Comparison of ENCODE assay signal across 15 cellular contexts in the genomic region with DNA sequence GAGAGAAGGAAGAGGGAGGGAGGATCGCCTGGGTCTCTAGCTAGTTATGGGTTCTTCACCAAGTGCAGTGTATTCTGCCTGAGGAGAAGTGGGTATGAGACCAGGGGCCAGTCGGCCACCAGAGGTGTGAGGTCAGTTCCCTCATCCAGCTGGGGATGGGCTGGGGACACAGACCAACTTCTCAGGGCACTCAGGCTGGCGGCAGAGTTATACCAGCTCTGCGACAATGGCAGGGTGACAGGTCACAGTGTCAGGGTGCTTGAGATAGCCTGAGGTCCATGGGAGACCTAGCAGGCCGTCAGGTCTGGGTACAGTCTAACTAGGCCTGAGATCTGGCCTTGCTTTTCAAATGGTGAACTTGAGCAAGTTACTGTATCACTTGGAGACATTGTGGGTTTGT. TPM values are rescaled to one million over a fixed set of nuclear protein-coding genes. Genes with fewer than 3 reads are reported as not detected.
A peak's percentile ranks its signal among the peaks of the same experiment; 100 is the strongest.
DNase-seq lines count a peak whose midpoint lies in the region; ATAC-seq, FAIRE-seq and TF ChIP-seq lines count a peak whose summit lies in the region.
"Had no signal": no experiment of that assay in that cellular context is flagged by ENCODE, and none has a peak within 500 bp of the region (broad histone marks: within the 10 kb centered on the region; RNA-seq: fewer than 3 reads in every experiment).

No MANE protein-coding gene starts in this region.

- H3K79me2 ChIP-seq in H1 (ENCODE audit: control insufficient read depth in 1 of 2, insufficient read depth in 2 of 2, low read length in 2 of 2) = no peaks in the 10 kb centered on the region

- no peak overlapping the region for H3K23ac ChIP-seq in H1 (ENCODE audit: insufficient read length)

- no peaks in the 10 kb centered on the region for H3K36me3 ChIP-seq in left ventricle myocardium inferior
- no peaks in the 10 kb centered on the region for H3K36me3 ChIP-seq in right atrium auricular region
- no peaks in the 10 kb centered on the region for H3K36me3 ChIP-seq in H1 (ENCODE audit: control insufficient read depth in 2 of 4, insufficient read depth in 4 of 4, low read length in 3 of 4)
- H3K36me3 ChIP-seq: HAP-1 had no signal

- no peak overlapping the region for H3K18ac ChIP-seq in H1 (ENCODE audit: extremely low read depth, low read length)

- no peaks in the 10 kb centered on the region for H3K79me1 ChIP-seq in H1 (ENCODE audit: low read depth, low read length)

- no peak overlapping the region for H3K4ac ChIP-seq in H1 (replicated peaks; ENCODE audit: insufficient read length, low read depth, low read length)

- no peak for TF ChIP-seq RAD21 in H1 (IDR thresholded peaks at IDR 0.05 in 1 of 2, conservative IDR thresholded peaks at IDR 0.05 in 1 of 2; ENCODE audit: low read depth in 2 of 2, low read length in 2 of 2)

- no peak overlapping the region for H3K4me2 ChIP-seq in H1 (ENCODE audit: insufficient read depth in 1 of 2, low read depth in 2 of 2, low read length in 2 of 2)

- POLR2A ChIA-PET in H1 (lab: Charles Lee; ENCODE audit: partially characterized antibody) = no interaction called here

- H4K8ac ChIP-seq in H1 (ENCODE audit: extremely low read depth, insufficient read depth, low read length) = no peak overlapping the region

- no peak overlapping the region for H2BK20ac ChIP-seq in H1 (ENCODE audit: low read length)

- H3K9ac ChIP-seq in H1 (replicated peaks in 1 of 4; ENCODE audit: extremely low read depth in 1 of 4, low read depth in 3 of 4, low read length in 3 of 4) = no peak overlapping the region
- H3K9ac ChIP-seq: BLaER1 treated with 17β-estradiol and CSF1 and Interleukin-3, amounts not matched to agents 10 nM and 100 nM had no signal

- TF ChIP-seq CTCF in left ventricle myocardium inferior (IDR thresholded peaks at IDR 0.05; ENCODE audit: borderline replicate concordance) (no peak), right atrium auricular region (IDR thresholded peaks at IDR 0.05) (no peak), H1 (IDR thresholded peaks at IDR 0.05; ENCODE audit: control extremely low read depth in 1 of 3, insufficient read depth in 1 of 3, low read depth in 1 of 3, low read length in 3 of 3) (no peak)

- H3K23me2 ChIP-seq in H1 (ENCODE audit: low read depth, low read length) = no peaks in the 10 kb centered on the region

- ATAC-seq in sciatic nerve = no peak

- CTCF ChIA-PET in H1 (lab: Charles Lee; ENCODE audit: partially characterized antibody) = interaction anchor here (0.9 to 3.7 kb wide), 4 partner anchors 10 to 200 kb away, joined by 3 to 13 read pairs (median 5); no protein-coding TSS in a partner anchor

- peak; percentile 12 for DNase-seq in left ventricle myocardium inferior
- no peak for DNase-seq in right atrium auricular region (ENCODE audit: low spot score)
- DNase-seq in H1 (ENCODE audit: low read depth in 1 of 2, low spot score in 2 of 2) = no peak
- DNase-seq in sciatic nerve (ENCODE audit: low spot score) = peak; percentile 19
- DNase-seq in SIG-M5 treated with dmso at 0.1 percent for 504 hours (lab: John Stamatoyannopoulos, UW; ENCODE audit: unreplicated experiment) = no peak
- no peak for DNase-seq in SK-N-DZ (ENCODE audit: low spot score)
- no peak for DNase-seq in RKO (ENCODE audit: low spot score)
- DNase-seq: ACHN; CD4-positive, CD25-positive, alpha-beta regulatory T cell; DMS53; GF-D8; GOT3 had no signal

- H4K20me1 ChIP-seq in H1 (replicated peaks in 1 of 2; ENCODE audit: control insufficient read depth in 1 of 2, insufficient read depth in 2 of 2, low read length in 2 of 2) = peaks cover 0 to 2% of the 10 kb centered on the region in 2 experiments

- H2BK5ac ChIP-seq in H1 (ENCODE audit: low read depth, low read length) = peak overlapping the region; percentile 35; the same call in 1 of the 2 replicates

- H3K27me3 ChIP-seq in left ventricle myocardium inferior (ENCODE audit: low read depth) (no peaks in the 10 kb centered on the region), right atrium auricular region (no peaks in the 10 kb centered on the region), H1 (replicated peaks in 1 of 4; ENCODE audit: control insufficient read depth in 3 of 4, extremely low read depth in 1 of 4, insufficient read depth in 3 of 4, low read length in 3 of 4) (no peaks in the 10 kb centered on the region)

- no peak overlapping the region for H3K56ac ChIP-seq in H1 (replicated peaks; ENCODE audit: insufficient read length, low read depth, low read length)

- no peaks in the 10 kb centered on the region for H3K9me3 ChIP-seq in left ventricle myocardium inferior (replicated peaks)
- no peaks in the 10 kb centered on the region for H3K9me3 ChIP-seq in right atrium auricular region
- H3K9me3 ChIP-seq in H1 (ENCODE audit: insufficient read depth in 2 of 2, low read depth in 1 of 2, low read length in 1 of 2) = no peaks in the 10 kb centered on the region
- H3K9me3 ChIP-seq: BLaER1 treated with 17β-estradiol and CSF1 and Interleukin-3, amounts not matched to agents 10 nM and 100 nM; HAP-1 had no signal

- H3K14ac ChIP-seq in H1 (ENCODE audit: insufficient read length) = no peak overlapping the region

- H3K4me3 ChIP-seq in left ventricle myocardium inferior (no peak overlapping the region), right atrium auricular region (no peak overlapping the region), H1 (ENCODE audit: extremely low read depth in 1 of 4, insufficient read depth in 2 of 4, low read depth in 3 of 4, low read length in 4 of 4) (no peak overlapping the region)
- H3K4me3 ChIP-seq: BLaER1 treated with 17β-estradiol and CSF1 and Interleukin-3, amounts not matched to agents 10 nM and 100 nM; HAP-1 had no signal

- H3K27ac ChIP-seq in left ventricle myocardium inferior (replicated peaks) (no peak overlapping the region), right atrium auricular region (no peak overlapping the region), H1 (ENCODE audit: low read depth, low read length) (no peak overlapping the region)
- H3K27ac ChIP-seq: BLaER1 treated with 17β-estradiol and CSF1 and Interleukin-3, amounts not matched to agents 10 nM and 100 nM had no signal

- TF ChIP-seq POLR2A in H1 (IDR thresholded peaks at IDR 0.05; ENCODE audit: control extremely low read depth in 1 of 2, low read depth in 2 of 2, low read length in 2 of 2) = no peak

- WGBS in H1 (ENCODE audit: extremely low coverage in 1 of 2, insufficient coverage in 1 of 2, insufficient read length in 1 of 2, insufficient replicate concordance in 2 of 2, low coverage in 1 of 2, low lambda C conversion rate in 2 of 2, missing lambda C conversion rate in 1 of 2), 2 experiments = 87% methylated on average over 4 of the region's 5 CpGs; no CpG with 5 or more reads in 1 of the 2 experiments

- no peak overlapping the region for H2BK12ac ChIP-seq in H1 (ENCODE audit: low read depth, low read length)

- no peak overlapping the region for H4K91ac ChIP-seq in H1 (replicated peaks; ENCODE audit: insufficient read length, low read length)

- no peak overlapping the region for H2BK120ac ChIP-seq in H1 (replicated peaks; ENCODE audit: low read depth, low read length)

- H2AFZ ChIP-seq in H1 (ENCODE audit: low read length) = no peak overlapping the region

- no peak overlapping the region for H2BK15ac ChIP-seq in H1 (ENCODE audit: low read length)

- intact Hi-C loops in left ventricle myocardium inferior (cut with micrococcal nuclease) = no loop called here
- intact Hi-C loops in sciatic nerve (cut with DNase I) = no loop called here

- no peak overlapping the region for H2AK5ac ChIP-seq in H1 (ENCODE audit: low read depth, low read length)

- H4K5ac ChIP-seq in H1 (ENCODE audit: insufficient read length, low read depth, low read length) = no peak overlapping the region

- no peak for FAIRE-seq in H1 (lab: Jason Lieb, UNC)
- FAIRE-seq: GM19239 had no signal

- TF ChIP-seq EP300 in H1 (IDR thresholded peaks at IDR 0.05; ENCODE audit: borderline replicate concordance in 1 of 2, low read depth in 2 of 2, low read length in 2 of 2) = no peak

- H3K4me1 ChIP-seq in left ventricle myocardium inferior (peaks cover 14% of the 10 kb centered on the region), right atrium auricular region (peaks cover 0 to 13% of the 10 kb centered on the region in 2 donors), H1 (replicated peaks in 1 of 4; ENCODE audit: control insufficient read depth in 3 of 4, insufficient read depth in 4 of 4, low read length in 3 of 4) (no peaks in the 10 kb centered on the region)
- H3K4me1 ChIP-seq: HAP-1 had no signal

TF ChIP-seq in H1, 55 proteins besides CTCF, POLR2A, EP300 and RAD21 (continues in another document):
- TF ChIP-seq JUND (IDR thresholded peaks at IDR 0.05; ENCODE audit: low read length) (no peak), CREB1 (IDR thresholded peaks at IDR 0.05) (no peak), SIRT6 (IDR thresholded peaks at IDR 0.05; ENCODE audit: low read length) (no peak), GABPA (IDR thresholded peaks at IDR 0.05; ENCODE audit: borderline replicate concordance, insufficient read depth, low read length) (no peak), SIX5 (IDR thresholded peaks at IDR 0.05; ENCODE audit: low read depth, low read length) (no peak)
- TF ChIP-seq, protein P1, sequence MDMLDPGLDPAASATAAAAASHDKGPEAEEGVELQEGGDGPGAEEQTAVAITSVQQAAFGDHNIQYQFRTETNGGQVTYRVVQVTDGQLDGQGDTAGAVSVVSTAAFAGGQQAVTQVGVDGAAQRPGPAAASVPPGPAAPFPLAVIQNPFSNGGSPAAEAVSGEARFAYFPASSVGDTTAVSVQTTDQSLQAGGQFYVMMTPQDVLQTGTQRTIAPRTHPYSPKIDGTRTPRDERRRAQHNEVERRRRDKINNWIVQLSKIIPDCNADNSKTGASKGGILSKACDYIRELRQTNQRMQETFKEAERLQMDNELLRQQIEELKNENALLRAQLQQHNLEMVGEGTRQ (IDR thresholded peaks at IDR 0.05; ENCODE audit: low read length) = no peak
- TF ChIP-seq, protein P2, sequence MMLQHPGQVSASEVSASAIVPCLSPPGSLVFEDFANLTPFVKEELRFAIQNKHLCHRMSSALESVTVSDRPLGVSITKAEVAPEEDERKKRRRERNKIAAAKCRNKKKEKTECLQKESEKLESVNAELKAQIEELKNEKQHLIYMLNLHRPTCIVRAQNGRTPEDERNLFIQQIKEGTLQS (IDR thresholded peaks at IDR 0.05; ENCODE audit: insufficient read depth, low read depth, low read length) = no peak

RNA-seq across cellular contexts. Expression of a gene that starts 31.4 kb away (rescaled TPM):
- total RNA-seq in left ventricle myocardium inferior (26.4 TPM), right atrium auricular region (10 to 100 TPM; 22.9 to 23.3 TPM), sciatic nerve (35.9 TPM)
- 47.5 and 50.8 TPM in 2 replicates for total RNA-seq in H1 (2021; fragmentation: NEBNext Ultra II Directional; extraction: Animal tissue kit (Norgen Biotek cat#: 25700))
- polyA plus RNA-seq in H1 (2011; rRNA removed) = 54.9 and 81.4 TPM in 2 replicates
- polyA plus RNA-seq in H1 (2011; cell fraction: cytosol; rRNA removed) = 51.2 TPM
- 191 TPM for polyA plus RNA-seq in H1 (2011; cell fraction: nucleus; rRNA removed)
- 36.1 to 53.1 TPM (median 42.4 TPM) in 4 replicates for polyA plus RNA-seq in H1 (2012, experiment 1 of 2)
- 26.1 TPM for polyA plus RNA-seq in H1 (2012, experiment 2 of 2)
- polyA plus RNA-seq in H1 (2013, experiment 1 of 2) = 40.4 TPM
- 38.5 TPM for polyA plus RNA-seq in H1 (2013, experiment 2 of 2)
- 104 and 131 TPM in 2 replicates for polyA minus RNA-seq in H1 (2011; rRNA and poly(A)+ RNA removed)
- polyA minus RNA-seq in H1 (2011; cell fraction: cytosol; rRNA and poly(A)+ RNA removed) = 53.8 TPM
- 70.5 TPM for polyA minus RNA-seq in H1 (2011; cell fraction: nucleus; rRNA and poly(A)+ RNA removed)
- polyA plus RNA-seq in SK-N-DZ (2014; cell fraction: cytosol; rRNA removed) = 35.7 and 45.9 TPM in 2 replicates
- 116 and 164 TPM in 2 replicates for polyA plus RNA-seq in SK-N-DZ (2014; cell fraction: nucleus; rRNA removed)

Comparison
In these comparisons a context has a peak if more than half of its experiments do, and no peak if none do; other contexts are left out.
1. DNase-seq: peak in left ventricle myocardium inferior (single experiment) and sciatic nerve (single experiment); none in right atrium auricular region (single experiment), H1 (0 of 2), SIG-M5 treated with dmso at 0.1 percent for 504 hours (single experiment), SK-N-DZ (single experiment) and RKO (single experiment).